ENCODE assay signal across 12 cellular contexts in genomic region chr3:9158865-9159630, GRCh38.
"Had no signal": no experiment of that assay in that cellular context is flagged by ENCODE, and none has a peak within 500 bp of the region (broad histone marks: within the 10 kb centered on the region; RNA-seq: fewer than 3 reads in every experiment).

No MANE protein-coding gene starts in this region.

- DNase-seq: activated CD4-positive, alpha-beta memory T cell treated with anti-CD3 and anti-CD28 coated beads, Interleukin-2, amount 10 ng/mL, durations not matched to agents 7 days and 5 days; activated CD4-positive, alpha-beta T cell treated with anti-CD3 and anti-CD28 coated beads for 4 hours; activated gamma-delta T cell; activated T-cell treated with anti-CD3 and anti-CD28 coated beads, Interleukin-2, amount 50 U/mL, for 4 hours; left lung; mammary epithelial cell; naive B cell; retina; uterus had no signal

- H3K36me3 Mint-ChIP-seq: activated naive CD4-positive, alpha-beta T cell treated with anti-CD3 and anti-CD28 coated beads, Interleukin-2, amount 50 U/mL, for 72 hours; naive B cell; stimulated activated effector memory CD8-positive, alpha-beta T cell treated with anti-CD3 and anti-CD28 coated beads, Interleukin-12 subunit alpha, Interleukin-12 subunit beta, amount 100 ng/mL, for 72 hours had no signal

- H3K27me3 Mint-ChIP-seq: naive B cell had no signal

- H3K36me3 ChIP-seq: gastroesophageal sphincter, left lung, uterus had no signal

- H3K9me3 Mint-ChIP-seq: activated CD4-positive, alpha-beta memory T cell treated with anti-CD3 and anti-CD28 coated beads, Interleukin-2, amount 10 ng/mL, durations not matched to agents 7 days and 5 days; activated naive CD4-positive, alpha-beta T cell treated with anti-CD3 and anti-CD28 coated beads, Interleukin-2, amount 50 U/mL, for 72 hours; activated T-cell treated with anti-CD3 and anti-CD28 coated beads, Interleukin-2, amount 50 U/mL, for 4 hours; naive B cell; stimulated activated effector memory CD8-positive, alpha-beta T cell treated with anti-CD3 and anti-CD28 coated beads, Interleukin-12 subunit alpha, Interleukin-12 subunit beta, amount 100 ng/mL, for 72 hours had no signal

- H3K4me1 ChIP-seq: left lung had no signal

- H3K4me1 Mint-ChIP-seq: naive B cell; stimulated activated effector memory CD8-positive, alpha-beta T cell treated with anti-CD3 and anti-CD28 coated beads, Interleukin-12 subunit alpha, Interleukin-12 subunit beta, amount 100 ng/mL, for 72 hours had no signal

- H3K4me3 ChIP-seq: gastroesophageal sphincter, left lung, uterus had no signal

- H3K9me3 ChIP-seq: gastroesophageal sphincter, left lung, uterus had no signal

- H3K27ac ChIP-seq: gastroesophageal sphincter, left lung, uterus had no signal

- H3K27ac Mint-ChIP-seq: activated CD4-positive, alpha-beta memory T cell treated with anti-CD3 and anti-CD28 coated beads, Interleukin-2, amount 10 ng/mL, durations not matched to agents 7 days and 5 days; naive B cell; stimulated activated effector memory CD8-positive, alpha-beta T cell treated with anti-CD3 and anti-CD28 coated beads, Interleukin-12 subunit alpha, Interleukin-12 subunit beta, amount 100 ng/mL, for 72 hours had no signal

- H3K27me3 ChIP-seq: gastroesophageal sphincter, left lung, uterus had no signal

- H3K4me3 Mint-ChIP-seq: activated CD4-positive, alpha-beta memory T cell treated with anti-CD3 and anti-CD28 coated beads, Interleukin-2, amount 10 ng/mL, durations not matched to agents 7 days and 5 days; activated T-cell treated with anti-CD3 and anti-CD28 coated beads, Interleukin-2, amount 50 U/mL, for 4 hours; stimulated activated effector memory CD8-positive, alpha-beta T cell treated with anti-CD3 and anti-CD28 coated beads, Interleukin-12 subunit alpha, Interleukin-12 subunit beta, amount 100 ng/mL, for 72 hours had no signal
